ENCODE assay signal across 17 cellular contexts in the genomic region with DNA sequence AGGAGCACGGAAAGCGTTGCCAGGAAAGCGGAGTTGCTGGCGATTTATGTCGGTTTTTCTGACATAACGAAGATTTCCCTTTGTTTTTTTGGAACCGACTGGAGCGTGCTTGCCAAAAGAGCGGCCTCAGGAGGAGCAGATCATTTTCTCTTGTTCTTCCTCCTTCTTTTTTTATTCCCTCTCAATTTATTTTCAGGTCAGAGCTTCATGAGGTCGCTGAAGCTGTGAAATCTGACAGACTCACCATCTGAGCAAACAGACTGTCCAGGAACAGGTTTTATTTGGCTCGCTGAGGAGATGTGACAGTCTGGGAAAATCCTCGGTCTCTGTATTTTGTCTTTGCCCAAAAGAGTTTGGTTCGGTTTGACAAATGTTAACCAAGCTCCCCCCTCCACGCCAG.
A peak's percentile ranks its signal among the peaks of the same experiment; 100 is the strongest.
DNase-seq lines count a peak whose midpoint lies in the region; ATAC-seq and TF ChIP-seq lines count a peak whose summit lies in the region.
"Had no signal": no experiment of that assay in that cellular context is flagged by ENCODE, and none has a peak within 500 bp of the region (broad histone marks: within the 10 kb centered on the region; RNA-seq: fewer than 3 reads in every experiment).

No MANE protein-coding gene starts in this region.

- intact Hi-C loops in cardiac septum (cut with DNase I) = no loop called here

- no peaks in the 10 kb centered on the region for H3K27me3 ChIP-seq in right atrium auricular region

- DNase-seq in cardiac septum (ENCODE audit: low spot score) (peak; percentile 12), right atrium auricular region (ENCODE audit: low spot score) (no peak), nephron progenitor cell (no peak), ureter (ENCODE audit: low spot score) (no peak), iPS-NIHi11 (ENCODE audit: low spot score) (no peak), NCI-H1092 treated with DMSO at 0.1 percent for 48 hours (lab: John Stamatoyannopoulos, UW) (no peak)
- DNase-seq: 8988T; CD4-positive, CD25-positive, alpha-beta regulatory T cell; CD8-positive, alpha-beta memory T cell; COR-L47; DMS 273 treated with DMSO at 0.1 percent for 48 hours; DMS53; DND-41; EL; H9 had no signal

- no peaks in the 10 kb centered on the region for H3K27me3 Mint-ChIP-seq in brain
- H3K27me3 Mint-ChIP-seq in nephron progenitor cell (ENCODE audit: low read depth, poor library complexity) = peaks cover 19% of the 10 kb centered on the region
- H3K27me3 Mint-ChIP-seq: CD4-positive, CD25-positive, alpha-beta regulatory T cell had no signal

- H3K27ac Mint-ChIP-seq in brain (peak overlapping the region in 3 of 5 experiments; percentile 33 to 69 (median 49)), nephron progenitor cell (peak overlapping the region; percentile 79)
- H3K27ac Mint-ChIP-seq: CD4-positive, CD25-positive, alpha-beta regulatory T cell; CD8-positive, alpha-beta memory T cell had no signal

- ATAC-seq in HG03135 (IDR thresholded peaks at IDR 0.05; ENCODE audit: unreplicated experiment) = no peak

- H3K4me3 ChIP-seq in right atrium auricular region = no peak overlapping the region

- H3K9me3 ChIP-seq in right atrium auricular region = no peaks in the 10 kb centered on the region

- H3K36me3 Mint-ChIP-seq in brain = peaks cover 5% of the 10 kb centered on the region
- no peaks in the 10 kb centered on the region for H3K36me3 Mint-ChIP-seq in nephron progenitor cell (ENCODE audit: low read depth)
- H3K36me3 Mint-ChIP-seq: CD4-positive, CD25-positive, alpha-beta regulatory T cell; CD8-positive, alpha-beta memory T cell had no signal

- H3K4me1 Mint-ChIP-seq in brain (peaks cover 6% of the 10 kb centered on the region), nephron progenitor cell (peaks cover 16% of the 10 kb centered on the region)
- H3K4me1 Mint-ChIP-seq: CD4-positive, CD25-positive, alpha-beta regulatory T cell; CD8-positive, alpha-beta memory T cell had no signal

- peak overlapping the region in 1 of 5 experiments; percentile 6 for H3K4me3 Mint-ChIP-seq in brain
- no peak overlapping the region for H3K4me3 Mint-ChIP-seq in nephron progenitor cell
- H3K4me3 Mint-ChIP-seq: CD4-positive, CD25-positive, alpha-beta regulatory T cell; CD8-positive, alpha-beta memory T cell; H9 had no signal

- no peaks in the 10 kb centered on the region for H3K4me1 ChIP-seq in right atrium auricular region

- H3K27ac ChIP-seq in right atrium auricular region = no peak overlapping the region

- no peak for TF ChIP-seq CTCF in right atrium auricular region (IDR thresholded peaks at IDR 0.05)
- TF ChIP-seq CTCF in brain (conservative IDR thresholded peaks at IDR 0.05) = no peak
- TF ChIP-seq CTCF in nephron progenitor cell (IDR thresholded peaks at IDR 0.05) = no peak

- H3K9me3 Mint-ChIP-seq in brain (peaks cover 0 to 3% (median 0%) of the 10 kb centered on the region in 5 experiments), nephron progenitor cell (no peaks in the 10 kb centered on the region)
- H3K9me3 Mint-ChIP-seq: H9 had no signal

- no peaks in the 10 kb centered on the region for H3K36me3 ChIP-seq in right atrium auricular region
